In genomic region chr10:15813415-15813814, GRCh38 we compare ENCODE assay signal across 2 cellular contexts.
A peak's percentile ranks its signal among the peaks of the same experiment; 100 is the strongest.
TF ChIP-seq lines count a peak whose summit lies in the region.

No MANE protein-coding gene starts in this region.

TF ChIP-seq in SK-N-SH, 30 proteins besides CTCF, POLR2A, EP300 and RAD21 (continued from another document):
- 0 out of 2 replicates have a peak, but pooled peaks have one; percentile 21 for TF ChIP-seq PBX3 (IDR thresholded peaks at IDR 0.05)

TF ChIP-seq in SK-N-SH treated with all-trans-retinoic acid at 6 μM for 48 hours, 23 proteins besides CTCF, POLR2A, EP300 and RAD21 (continued from another document):
- TF ChIP-seq ESRRG (CRISPR knock-in tag; IDR thresholded peaks at IDR 0.05) (no peak), GLIS3 (CRISPR knock-in tag; IDR thresholded peaks at IDR 0.05) (no peak), SNAI2 (CRISPR knock-in tag; IDR thresholded peaks at IDR 0.05) (no peak), POU6F1 (CRISPR knock-in tag; IDR thresholded peaks at IDR 0.05; ENCODE audit: borderline replicate concordance, low read depth) (no peak), ZC3H10 (CRISPR knock-in tag; IDR thresholded peaks at IDR 0.05) (no peak)
